In the genomic region with DNA sequence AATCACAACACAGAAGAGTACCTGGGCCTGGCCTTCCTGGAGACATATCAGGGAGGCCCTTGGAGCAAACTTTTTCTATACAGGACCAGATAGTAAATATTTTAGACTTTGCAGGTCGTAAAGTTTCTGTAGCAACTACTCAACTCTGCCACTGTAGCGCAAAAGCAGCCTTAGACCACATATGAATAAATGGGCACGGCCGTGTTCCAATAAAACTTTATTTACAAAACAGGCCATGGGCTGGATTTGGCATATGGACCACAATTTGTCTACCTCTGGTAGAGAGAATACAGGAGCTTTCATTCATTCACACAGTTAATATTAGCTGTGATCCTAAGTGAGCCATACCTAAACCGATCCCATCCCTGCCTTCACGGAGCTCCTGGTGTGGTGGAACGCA, we compare ENCODE assay signal across 21 cellular contexts.
DNase-seq lines count a peak whose midpoint lies in the region; ATAC-seq and TF ChIP-seq lines count a peak whose summit lies in the region.
"Had no signal": no experiment of that assay in that cellular context is flagged by ENCODE, and none has a peak within 500 bp of the region (broad histone marks: within the 10 kb centered on the region; RNA-seq: fewer than 3 reads in every experiment).

No MANE protein-coding gene starts in this region.

- H3K9me3 ChIP-seq in PC-3 (ENCODE audit: low read length) (no peaks in the 10 kb centered on the region), MG63 (0 out of 2 replicates have a peak, but pooled peaks cover 3% of the 10 kb centered on the region)
- H3K9me3 ChIP-seq: BE2C, Caco-2, SJSA1 had no signal

- no peak for ATAC-seq in GM23338
- no peak for ATAC-seq in PC-3
- ATAC-seq in foreskin keratinocyte, result no peak
- ATAC-seq: Panc1 had no signal

- H2AFZ ChIP-seq in GM23338, result peak overlapping the region; percentile 47; the same call in 1 of the 2 replicates
- H2AFZ ChIP-seq in PC-3 (ENCODE audit: low read length), result no peak overlapping the region

- no peaks in the 10 kb centered on the region for H3K36me3 ChIP-seq in GM23338 (ENCODE audit: insufficient read depth)
- H3K36me3 ChIP-seq in PC-3 (ENCODE audit: low read depth, low read length), result no peaks in the 10 kb centered on the region
- no peaks in the 10 kb centered on the region for H3K36me3 ChIP-seq in MG63
- H3K36me3 ChIP-seq: BE2C, SJSA1 had no signal

- H3K4me1 ChIP-seq in GM23338 (ENCODE audit: insufficient read depth) (0 out of 2 replicates have a peak, but pooled peaks cover 5% of the 10 kb centered on the region), PC-3 (ENCODE audit: insufficient read depth, low read length) (peaks cover 18% of the 10 kb centered on the region), foreskin keratinocyte (peaks cover 20% of the 10 kb centered on the region)
- H3K4me1 ChIP-seq: BE2C, Caco-2 had no signal

- peaks cover 48% of the 10 kb centered on the region for H3K4me1 Mint-ChIP-seq in activated CD4-positive, alpha-beta T cell treated with anti-CD3 and anti-CD28 coated beads, Interleukin-2, amount 10 ng/mL, durations not matched to agents 24 days and 14 days
- H3K4me1 Mint-ChIP-seq in GM23338, result no peaks in the 10 kb centered on the region; the same call in 2 of the 3 replicates

- no peak for TF ChIP-seq CTCF in GM23338 (conservative IDR thresholded peaks at IDR 0.05; ENCODE audit: low read depth in 2 of 2)
- no peak for TF ChIP-seq CTCF in PC-3 (conservative IDR thresholded peaks at IDR 0.05; ENCODE audit: low read depth, low read length)
- no peak for TF ChIP-seq CTCF in foreskin keratinocyte (conservative IDR thresholded peaks at IDR 0.05)

- no peaks in the 10 kb centered on the region for H3K27me3 ChIP-seq in GM23338 (ENCODE audit: insufficient read depth)
- no peaks in the 10 kb centered on the region for H3K27me3 ChIP-seq in PC-3 (ENCODE audit: low read length)
- no peaks in the 10 kb centered on the region for H3K27me3 ChIP-seq in foreskin keratinocyte
- no peaks in the 10 kb centered on the region for H3K27me3 ChIP-seq in MG63
- H3K27me3 ChIP-seq: BE2C, SJSA1 had no signal

- POLR2A ChIA-PET in PC-3 (lab: Charles Lee; ENCODE audit: unreplicated experiment), result no interaction called here

- peaks cover 8% of the 10 kb centered on the region for H3K36me3 Mint-ChIP-seq in activated CD4-positive, alpha-beta T cell treated with anti-CD3 and anti-CD28 coated beads, Interleukin-2, amount 10 ng/mL, durations not matched to agents 24 days and 14 days (ENCODE audit: low read depth)
- H3K36me3 Mint-ChIP-seq in GM23338 (ENCODE audit: low read depth), result no peaks in the 10 kb centered on the region

- H3K79me2 ChIP-seq in GM23338 (replicated peaks; ENCODE audit: insufficient read depth), result no peaks in the 10 kb centered on the region
- no peaks in the 10 kb centered on the region for H3K79me2 ChIP-seq in PC-3 (ENCODE audit: low read length)

- CTCF ChIA-PET in PC-3 (lab: Charles Lee), result no interaction called here

- intact Hi-C loops in activated CD4-positive, alpha-beta T cell treated with anti-CD3 and anti-CD28 coated beads, Interleukin-2, amount 10 ng/mL, durations not matched to agents 24 days and 14 days (cut with micrococcal nuclease), result loop anchor here (2.0 to 10.0 kb wide), 7 partner anchors 23 to 809 kb away; partner anchors contain the start of genes SP100, SP140 and SP140L
- intact Hi-C loops in PC-3 (cut with micrococcal nuclease), result loop anchor here (5.0 kb wide), 2 partner anchors 182 to 547 kb away; partner anchors contain the start of gene SLC16A14

- peaks cover 3% of the 10 kb centered on the region for H3K9me3 Mint-ChIP-seq in activated CD4-positive, alpha-beta T cell treated with anti-CD3 and anti-CD28 coated beads, Interleukin-2, amount 10 ng/mL, durations not matched to agents 24 days and 14 days
- H3K9me3 Mint-ChIP-seq in GM23338, result no peaks in the 10 kb centered on the region

- H3K4me2 ChIP-seq in GM23338 (no peak overlapping the region), PC-3 (ENCODE audit: low read length) (no peak overlapping the region)
- H3K4me2 ChIP-seq: KMS-11 had no signal

- H3K4me3 ChIP-seq in GM23338, result no peak overlapping the region
- H3K4me3 ChIP-seq in PC-3 (ENCODE audit: low read length), result no peak overlapping the region
- no peak overlapping the region for H3K4me3 ChIP-seq in MG63
- H3K4me3 ChIP-seq: SJSA1 had no signal

- no peaks in the 10 kb centered on the region for H3K9me2 ChIP-seq in GM23338 (ENCODE audit: insufficient read depth)
- no peaks in the 10 kb centered on the region for H3K9me2 ChIP-seq in PC-3 (replicated peaks; ENCODE audit: low read length)

- H3F3A ChIP-seq in GM23338 (replicated peaks; ENCODE audit: low read depth) (no peaks in the 10 kb centered on the region), PC-3 (ENCODE audit: low read length, unreplicated experiment) (peaks cover 4% of the 10 kb centered on the region)

- H3K27me3 Mint-ChIP-seq in activated CD4-positive, alpha-beta T cell treated with anti-CD3 and anti-CD28 coated beads, Interleukin-2, amount 10 ng/mL, durations not matched to agents 24 days and 14 days, result no peaks in the 10 kb centered on the region
- peaks cover 2% of the 10 kb centered on the region for H3K27me3 Mint-ChIP-seq in GM23338 (ENCODE audit: insufficient read depth, low read depth, poor library complexity)
- H3K27me3 Mint-ChIP-seq: CD4-positive, CD25-positive, alpha-beta regulatory T cell had no signal

- peak overlapping the region; percentile 36 for H3K27ac Mint-ChIP-seq in activated CD4-positive, alpha-beta T cell treated with anti-CD3 and anti-CD28 coated beads, Interleukin-2, amount 10 ng/mL, durations not matched to agents 24 days and 14 days
- H3K27ac Mint-ChIP-seq in GM23338, result no peak overlapping the region

- no TSS peak for BruUV-seq in PC-3 (replicated peaks; lab: Mats Ljungman, UMichigan)

- H4K20me1 ChIP-seq in GM23338 (replicated peaks; ENCODE audit: insufficient read depth), result no peaks in the 10 kb centered on the region
- H4K20me1 ChIP-seq in PC-3 (ENCODE audit: low read length), result no peaks in the 10 kb centered on the region

- no peak for DNase-seq in activated CD4-positive, alpha-beta T cell treated with anti-CD3 and anti-CD28 coated beads, Interleukin-2, amount 10 ng/mL, durations not matched to agents 24 days and 14 days
- DNase-seq in activated CD4-positive, alpha-beta T cell treated with anti-CD3 and anti-CD28 coated beads for 1 hour, result no peak
- no peak for DNase-seq in GM23338 (ENCODE audit: low spot score)
- DNase-seq in PC-3, result peak; percentile 8
- no peak for DNase-seq in foreskin keratinocyte
- DNase-seq in MG63, result no peak
- no peak for DNase-seq in cerebellar cortex (ENCODE audit: low spot score)
- no peak for DNase-seq in hippocampal formation (lab: John Stamatoyannopoulos, UW)
- DNase-seq: BE2C; Caco-2; CD4-positive, CD25-positive, alpha-beta regulatory T cell; DMS153; EL; NCI-H1417 treated with DMSO at 0.1 percent for 48 hours; NCI-H187 treated with DMSO at 0.1 percent for 48 hours; NCI-H226; NCI-H524 had no signal

- H3K27ac ChIP-seq in GM23338 (ENCODE audit: low read depth) (no peak overlapping the region), PC-3 (ENCODE audit: low read length) (no peak overlapping the region), foreskin keratinocyte (peak overlapping the region; percentile 94)
- H3K27ac ChIP-seq: 22Rv1, KMS-11, SJSA1 had no signal

- no peak overlapping the region for H3K4me3 Mint-ChIP-seq in activated CD4-positive, alpha-beta T cell treated with anti-CD3 and anti-CD28 coated beads, Interleukin-2, amount 10 ng/mL, durations not matched to agents 24 days and 14 days
- no peak overlapping the region for H3K4me3 Mint-ChIP-seq in GM23338

- H3K9ac ChIP-seq in PC-3 (ENCODE audit: low read length), result no peak overlapping the region
- H3K9ac ChIP-seq: KMS-11 had no signal

TF ChIP-seq in GM23338, 12 proteins besides CTCF, POLR2A, EP300 and RAD21:
- TF ChIP-seq CREB1 (CRISPR knock-in tag; IDR thresholded peaks at IDR 0.05; ENCODE audit: low read depth), result no peak
- no peak for TF ChIP-seq NANOG (IDR thresholded peaks at IDR 0.05; ENCODE audit: borderline replicate concordance)
- TF ChIP-seq ZNF331 (CRISPR knock-in tag; IDR thresholded peaks at IDR 0.05; ENCODE audit: low read depth), result no peak
